In genomic region chr14:30623412-30624131, GRCh38 we compare ENCODE assay signal across 1 cellular context.
TF ChIP-seq lines count a peak whose summit lies in the region.

No MANE protein-coding gene starts in this region.

TF ChIP-seq in HepG2, 621 proteins besides CTCF, POLR2A, EP300 and RAD21 (continued from another document and continues in another):
- TF ChIP-seq ZNF280D (CRISPR knock-in tag; IDR thresholded peaks at IDR 0.05), result peak; percentile 35; the same call in 1 of the 2 replicates
- no peak for TF ChIP-seq LCORL (IDR thresholded peaks at IDR 0.05)
- no peak for TF ChIP-seq LCORL (CRISPR knock-in tag; IDR thresholded peaks at IDR 0.05)
- TF ChIP-seq TMF1 (CRISPR knock-in tag; IDR thresholded peaks at IDR 0.05; ENCODE audit: low read depth), result no peak
- TF ChIP-seq, protein P1, sequence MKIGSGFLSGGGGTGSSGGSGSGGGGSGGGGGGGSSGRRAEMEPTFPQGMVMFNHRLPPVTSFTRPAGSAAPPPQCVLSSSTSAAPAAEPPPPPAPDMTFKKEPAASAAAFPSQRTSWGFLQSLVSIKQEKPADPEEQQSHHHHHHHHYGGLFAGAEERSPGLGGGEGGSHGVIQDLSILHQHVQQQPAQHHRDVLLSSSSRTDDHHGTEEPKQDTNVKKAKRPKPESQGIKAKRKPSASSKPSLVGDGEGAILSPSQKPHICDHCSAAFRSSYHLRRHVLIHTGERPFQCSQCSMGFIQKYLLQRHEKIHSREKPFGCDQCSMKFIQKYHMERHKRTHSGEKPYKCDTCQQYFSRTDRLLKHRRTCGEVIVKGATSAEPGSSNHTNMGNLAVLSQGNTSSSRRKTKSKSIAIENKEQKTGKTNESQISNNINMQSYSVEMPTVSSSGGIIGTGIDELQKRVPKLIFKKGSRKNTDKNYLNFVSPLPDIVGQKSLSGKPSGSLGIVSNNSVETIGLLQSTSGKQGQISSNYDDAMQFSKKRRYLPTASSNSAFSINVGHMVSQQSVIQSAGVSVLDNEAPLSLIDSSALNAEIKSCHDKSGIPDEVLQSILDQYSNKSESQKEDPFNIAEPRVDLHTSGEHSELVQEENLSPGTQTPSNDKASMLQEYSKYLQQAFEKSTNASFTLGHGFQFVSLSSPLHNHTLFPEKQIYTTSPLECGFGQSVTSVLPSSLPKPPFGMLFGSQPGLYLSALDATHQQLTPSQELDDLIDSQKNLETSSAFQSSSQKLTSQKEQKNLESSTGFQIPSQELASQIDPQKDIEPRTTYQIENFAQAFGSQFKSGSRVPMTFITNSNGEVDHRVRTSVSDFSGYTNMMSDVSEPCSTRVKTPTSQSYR (CRISPR knock-in tag; IDR thresholded peaks at IDR 0.05; ENCODE audit: borderline replicate concordance), result no peak
- TF ChIP-seq CEBPG (CRISPR knock-in tag; IDR thresholded peaks at IDR 0.05), result no peak
- TF ChIP-seq MEIS1 (CRISPR knock-in tag; IDR thresholded peaks at IDR 0.05; ENCODE audit: borderline replicate concordance), result no peak
- no peak for TF ChIP-seq ZNF329 (CRISPR knock-in tag; IDR thresholded peaks at IDR 0.05; ENCODE audit: low read depth)
- no peak for TF ChIP-seq SRSF9 (IDR thresholded peaks at IDR 0.05; ENCODE audit: borderline replicate concordance, insufficient read depth, low read depth, low read length, poor library complexity, severe bottlenecking)
- TF ChIP-seq NCOA5 (CRISPR knock-in tag; IDR thresholded peaks at IDR 0.05), result 0 out of 2 replicates have a peak, but pooled peaks have one; percentile 38
- no peak for TF ChIP-seq KLF6 (CRISPR knock-in tag; IDR thresholded peaks at IDR 0.05)
- TF ChIP-seq THYN1 (CRISPR knock-in tag; IDR thresholded peaks at IDR 0.05; ENCODE audit: borderline replicate concordance, low read depth), result 0 out of 2 replicates have a peak, but pooled peaks have one; percentile 17
- no peak for TF ChIP-seq SMARCC2 (IDR thresholded peaks at IDR 0.05)
- no peak for TF ChIP-seq ZNF24 (IDR thresholded peaks at IDR 0.05)
- TF ChIP-seq MED13 (CRISPR knock-in tag; IDR thresholded peaks at IDR 0.05), result no peak
- TF ChIP-seq ZNF547 (CRISPR knock-in tag; IDR thresholded peaks at IDR 0.05), result no peak
- TF ChIP-seq ZBTB33 (CRISPR knock-in tag; IDR thresholded peaks at IDR 0.05), result no peak
- TF ChIP-seq PAF1 (CRISPR knock-in tag; IDR thresholded peaks at IDR 0.05), result no peak
- no peak for TF ChIP-seq ZNF598 (CRISPR knock-in tag; IDR thresholded peaks at IDR 0.05; ENCODE audit: borderline replicate concordance)
- no peak for TF ChIP-seq STAT5B (CRISPR knock-in tag; IDR thresholded peaks at IDR 0.05)
- no peak for TF ChIP-seq FOXM1 (CRISPR knock-in tag; IDR thresholded peaks at IDR 0.05)
- TF ChIP-seq, protein P2, sequence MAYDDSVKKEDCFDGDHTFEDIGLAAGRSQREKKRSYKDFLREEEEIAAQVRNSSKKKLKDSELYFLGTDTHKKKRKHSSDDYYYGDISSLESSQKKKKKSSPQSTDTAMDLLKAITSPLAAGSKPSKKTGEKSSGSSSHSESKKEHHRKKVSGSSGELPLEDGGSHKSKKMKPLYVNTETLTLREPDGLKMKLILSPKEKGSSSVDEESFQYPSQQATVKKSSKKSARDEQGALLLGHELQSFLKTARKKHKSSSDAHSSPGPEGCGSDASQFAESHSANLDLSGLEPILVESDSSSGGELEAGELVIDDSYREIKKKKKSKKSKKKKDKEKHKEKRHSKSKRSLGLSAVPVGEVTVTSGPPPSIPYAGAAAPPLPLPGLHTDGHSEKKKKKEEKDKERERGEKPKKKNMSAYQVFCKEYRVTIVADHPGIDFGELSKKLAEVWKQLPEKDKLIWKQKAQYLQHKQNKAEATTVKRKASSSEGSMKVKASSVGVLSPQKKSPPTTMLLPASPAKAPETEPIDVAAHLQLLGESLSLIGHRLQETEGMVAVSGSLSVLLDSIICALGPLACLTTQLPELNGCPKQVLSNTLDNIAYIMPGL (CRISPR knock-in tag; IDR thresholded peaks at IDR 0.05; ENCODE audit: borderline replicate concordance in 1 of 2, low read depth in 1 of 2), result no peak
- no peak for TF ChIP-seq TARDBP (CRISPR knock-in tag; IDR thresholded peaks at IDR 0.05)
- TF ChIP-seq ZNF33B (CRISPR knock-in tag; IDR thresholded peaks at IDR 0.05), result no peak
- no peak for TF ChIP-seq NR2F6 (IDR thresholded peaks at IDR 0.05)
- no peak for TF ChIP-seq NR2F6 (CRISPR knock-in tag; IDR thresholded peaks at IDR 0.05)
- no peak for TF ChIP-seq KDM1A (CRISPR knock-in tag; IDR thresholded peaks at IDR 0.05)
- TF ChIP-seq NR2C2 (CRISPR knock-in tag; IDR thresholded peaks at IDR 0.05; ENCODE audit: borderline replicate concordance), result no peak
- TF ChIP-seq ZMYM3 (CRISPR knock-in tag; IDR thresholded peaks at IDR 0.05), result no peak
- no peak for TF ChIP-seq RAD51 (IDR thresholded peaks at IDR 0.05; ENCODE audit: borderline replicate concordance)
- no peak for TF ChIP-seq ATF6 (CRISPR knock-in tag; conservative IDR thresholded peaks at IDR 0.05)
- no peak for TF ChIP-seq NFIC (IDR thresholded peaks at IDR 0.05; ENCODE audit: low read length)
- TF ChIP-seq ATF4 (CRISPR knock-in tag; IDR thresholded peaks at IDR 0.05), result no peak
- TF ChIP-seq, protein P3, sequence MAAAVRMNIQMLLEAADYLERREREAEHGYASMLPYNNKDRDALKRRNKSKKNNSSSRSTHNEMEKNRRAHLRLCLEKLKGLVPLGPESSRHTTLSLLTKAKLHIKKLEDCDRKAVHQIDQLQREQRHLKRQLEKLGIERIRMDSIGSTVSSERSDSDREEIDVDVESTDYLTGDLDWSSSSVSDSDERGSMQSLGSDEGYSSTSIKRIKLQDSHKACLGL (CRISPR knock-in tag; IDR thresholded peaks at IDR 0.05), result no peak
- TF ChIP-seq, protein P4, sequence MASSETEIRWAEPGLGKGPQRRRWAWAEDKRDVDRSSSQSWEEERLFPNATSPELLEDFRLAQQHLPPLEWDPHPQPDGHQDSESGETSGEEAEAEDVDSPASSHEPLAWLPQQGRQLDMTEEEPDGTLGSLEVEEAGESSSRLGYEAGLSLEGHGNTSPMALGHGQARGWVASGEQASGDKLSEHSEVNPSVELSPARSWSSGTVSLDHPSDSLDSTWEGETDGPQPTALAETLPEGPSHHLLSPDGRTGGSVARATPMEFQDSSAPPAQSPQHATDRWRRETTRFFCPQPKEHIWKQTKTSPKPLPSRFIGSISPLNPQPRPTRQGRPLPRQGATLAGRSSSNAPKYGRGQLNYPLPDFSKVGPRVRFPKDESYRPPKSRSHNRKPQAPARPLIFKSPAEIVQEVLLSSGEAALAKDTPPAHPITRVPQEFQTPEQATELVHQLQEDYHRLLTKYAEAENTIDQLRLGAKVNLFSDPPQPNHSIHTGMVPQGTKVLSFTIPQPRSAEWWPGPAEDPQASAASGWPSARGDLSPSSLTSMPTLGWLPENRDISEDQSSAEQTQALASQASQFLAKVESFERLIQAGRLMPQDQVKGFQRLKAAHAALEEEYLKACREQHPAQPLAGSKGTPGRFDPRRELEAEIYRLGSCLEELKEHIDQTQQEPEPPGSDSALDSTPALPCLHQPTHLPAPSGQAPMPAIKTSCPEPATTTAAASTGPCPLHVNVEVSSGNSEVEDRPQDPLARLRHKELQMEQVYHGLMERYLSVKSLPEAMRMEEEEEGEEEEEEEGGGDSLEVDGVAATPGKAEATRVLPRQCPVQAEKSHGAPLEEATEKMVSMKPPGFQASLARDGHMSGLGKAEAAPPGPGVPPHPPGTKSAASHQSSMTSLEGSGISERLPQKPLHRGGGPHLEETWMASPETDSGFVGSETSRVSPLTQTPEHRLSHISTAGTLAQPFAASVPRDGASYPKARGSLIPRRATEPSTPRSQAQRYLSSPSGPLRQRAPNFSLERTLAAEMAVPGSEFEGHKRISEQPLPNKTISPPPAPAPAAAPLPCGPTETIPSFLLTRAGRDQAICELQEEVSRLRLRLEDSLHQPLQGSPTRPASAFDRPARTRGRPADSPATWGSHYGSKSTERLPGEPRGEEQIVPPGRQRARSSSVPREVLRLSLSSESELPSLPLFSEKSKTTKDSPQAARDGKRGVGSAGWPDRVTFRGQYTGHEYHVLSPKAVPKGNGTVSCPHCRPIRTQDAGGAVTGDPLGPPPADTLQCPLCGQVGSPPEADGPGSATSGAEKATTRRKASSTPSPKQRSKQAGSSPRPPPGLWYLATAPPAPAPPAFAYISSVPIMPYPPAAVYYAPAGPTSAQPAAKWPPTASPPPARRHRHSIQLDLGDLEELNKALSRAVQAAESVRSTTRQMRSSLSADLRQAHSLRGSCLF (CRISPR knock-in tag; IDR thresholded peaks at IDR 0.05; ENCODE audit: borderline replicate concordance), result no peak
- no peak for TF ChIP-seq RFXAP (CRISPR knock-in tag; IDR thresholded peaks at IDR 0.05; ENCODE audit: borderline replicate concordance)
- TF ChIP-seq KLF16 (CRISPR knock-in tag; IDR thresholded peaks at IDR 0.05), result no peak
- TF ChIP-seq, protein P5, sequence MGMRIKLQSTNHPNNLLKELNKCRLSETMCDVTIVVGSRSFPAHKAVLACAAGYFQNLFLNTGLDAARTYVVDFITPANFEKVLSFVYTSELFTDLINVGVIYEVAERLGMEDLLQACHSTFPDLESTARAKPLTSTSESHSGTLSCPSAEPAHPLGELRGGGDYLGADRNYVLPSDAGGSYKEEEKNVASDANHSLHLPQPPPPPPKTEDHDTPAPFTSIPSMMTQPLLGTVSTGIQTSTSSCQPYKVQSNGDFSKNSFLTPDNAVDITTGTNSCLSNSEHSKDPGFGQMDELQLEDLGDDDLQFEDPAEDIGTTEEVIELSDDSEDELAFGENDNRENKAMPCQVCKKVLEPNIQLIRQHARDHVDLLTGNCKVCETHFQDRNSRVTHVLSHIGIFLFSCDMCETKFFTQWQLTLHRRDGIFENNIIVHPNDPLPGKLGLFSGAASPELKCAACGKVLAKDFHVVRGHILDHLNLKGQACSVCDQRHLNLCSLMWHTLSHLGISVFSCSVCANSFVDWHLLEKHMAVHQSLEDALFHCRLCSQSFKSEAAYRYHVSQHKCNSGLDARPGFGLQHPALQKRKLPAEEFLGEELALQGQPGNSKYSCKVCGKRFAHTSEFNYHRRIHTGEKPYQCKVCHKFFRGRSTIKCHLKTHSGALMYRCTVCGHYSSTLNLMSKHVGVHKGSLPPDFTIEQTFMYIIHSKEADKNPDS (CRISPR knock-in tag; IDR thresholded peaks at IDR 0.05), result no peak
- no peak for TF ChIP-seq ZNF737 (CRISPR knock-in tag; IDR thresholded peaks at IDR 0.05; ENCODE audit: borderline replicate concordance)
- no peak for TF ChIP-seq GTF2F1 (IDR thresholded peaks at IDR 0.05; ENCODE audit: low read length)
- no peak for TF ChIP-seq ZBTB7B (CRISPR knock-in tag; IDR thresholded peaks at IDR 0.05)
- TF ChIP-seq ISX (CRISPR knock-in tag; conservative IDR thresholded peaks at IDR 0.05), result no peak
